In the genomic region with DNA sequence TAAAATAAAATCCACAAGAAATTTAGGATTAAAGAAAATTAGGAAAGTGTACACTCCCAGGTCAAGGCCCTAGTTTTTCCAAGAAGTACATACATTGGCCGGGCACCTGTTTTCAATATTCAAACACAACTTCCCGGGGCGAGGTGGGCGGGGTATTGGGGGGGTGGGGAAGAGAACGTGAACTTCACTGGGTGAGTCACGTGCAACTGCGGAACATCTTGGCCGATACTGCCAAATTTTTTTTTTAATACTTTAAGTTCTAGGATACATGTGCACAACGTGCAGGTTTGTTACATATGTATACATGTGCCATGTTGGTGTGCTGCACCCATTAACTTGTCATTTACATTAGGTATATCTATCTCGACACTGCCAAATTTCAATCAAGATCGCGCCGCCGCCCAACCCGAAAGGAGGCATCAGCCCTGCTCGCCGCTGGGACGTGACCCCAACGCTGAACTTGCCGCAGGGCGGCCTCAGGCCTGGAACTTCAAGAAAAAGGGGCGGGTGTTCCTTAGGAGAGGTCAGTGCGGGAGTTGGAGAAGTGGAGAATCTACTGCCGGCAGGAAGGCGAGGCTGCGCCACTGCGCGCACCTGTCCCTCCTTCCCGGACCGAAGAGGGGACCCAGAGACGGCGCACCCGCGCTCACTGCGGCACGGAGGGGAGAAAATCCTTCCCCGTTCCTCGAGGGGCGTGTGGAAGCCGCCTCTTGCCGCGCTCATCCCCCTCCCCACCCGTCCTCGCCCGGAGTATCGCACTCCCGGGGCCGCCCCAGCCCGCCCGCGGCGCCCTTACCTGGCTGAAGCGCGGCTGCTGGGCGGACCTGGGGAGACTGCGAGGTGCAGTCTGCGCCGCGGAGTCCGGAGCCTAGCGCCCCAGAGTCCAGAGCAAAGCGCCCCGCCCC, we compare ENCODE assay signal across 8 cellular contexts. TPM values are rescaled to one million over a fixed set of nuclear protein-coding genes. Genes with fewer than 3 reads are reported as not detected.
DNase-seq lines count a peak whose midpoint lies in the region; ATAC-seq and TF ChIP-seq lines count a peak whose summit lies in the region.

TSS of gene TEC (minus strand) at position 883 of the 905 bp plus-strand sequence. CDS start 41,224 bp downstream, outside the sequence.

- H3K27ac ChIP-seq in cardiac muscle cell: peak within 1 kb of the TSS; percentile 68

- no peaks in the 10 kb centered on the region for H3K36me3 Mint-ChIP-seq in progenitor cell of endocrine pancreas (ENCODE audit: insufficient read depth)

- DNase-seq in AG08396 (ENCODE audit: low spot score): peak; percentile 54
- peak; percentile 51 to 57 for DNase-seq in NOMO-1 (lab: John Stamatoyannopoulos, UW; ENCODE audit: unreplicated experiment in 2 of 2)
- DNase-seq in activated T-helper 9 cell treated with anti-CD3 and anti-CD28 coated beads, Interleukin-2, amount 50 U/mL, for 16 hours (ENCODE audit: low read depth): peak; percentile 6
- peak in 1 of 2 donors; percentile 60 for DNase-seq in cardiac muscle cell (ENCODE audit: low read depth in 1 of 2, low spot score in 1 of 2)
- DNase-seq in progenitor cell of endocrine pancreas (ENCODE audit: low spot score, unreplicated experiment): peak; percentile 49
- DNase-seq in GOT3 (lab: John Stamatoyannopoulos, UW): no peak

- H3K4me3 ChIP-seq in cardiac muscle cell: peak within 1 kb of the TSS; percentile 85

- peaks cover 2% of the 10 kb centered on the region for H3K4me1 ChIP-seq in cardiac muscle cell (ENCODE audit: low read depth)

- no peaks in the 10 kb centered on the region for H3K9me3 Mint-ChIP-seq in progenitor cell of endocrine pancreas (ENCODE audit: low read depth)

- H3K4me3 Mint-ChIP-seq in progenitor cell of endocrine pancreas (ENCODE audit: low read depth): peak within 1 kb of the TSS; percentile 94

- H3K36me3 ChIP-seq in cardiac muscle cell: no peaks in the 10 kb centered on the region

- H3K27me3 ChIP-seq in cardiac muscle cell: no peaks in the 10 kb centered on the region

- peak within 1 kb of the TSS; percentile 94 for H3K27ac Mint-ChIP-seq in progenitor cell of endocrine pancreas

- TF ChIP-seq CTCF in cardiac muscle cell (IDR thresholded peaks at IDR 0.05; ENCODE audit: low read depth, low read length) (no peak), progenitor cell of endocrine pancreas (IDR thresholded peaks at IDR 0.05; ENCODE audit: unreplicated experiment) (no peak)

- no peaks in the 10 kb centered on the region for H3K27me3 Mint-ChIP-seq in progenitor cell of endocrine pancreas

- peaks cover 7% of the 10 kb centered on the region for H3K4me1 Mint-ChIP-seq in progenitor cell of endocrine pancreas (ENCODE audit: low read depth)

- ATAC-seq in GM18520 (IDR thresholded peaks at IDR 0.05; ENCODE audit: unreplicated experiment) (peak; percentile 36), HG03039 (IDR thresholded peaks at IDR 0.05; ENCODE audit: unreplicated experiment) (peak; percentile 26)

- no peaks in the 10 kb centered on the region for H3K9me3 ChIP-seq in cardiac muscle cell (ENCODE audit: low read depth)

RNA-seq across cellular contexts. Expression of gene TEC, which starts in this region (rescaled TPM):
- 3.2 and 4.1 TPM in 2 replicates for total RNA-seq in cardiac muscle cell
- 4.0 and 4.7 TPM in 2 replicates for polyA plus RNA-seq in cardiac muscle cell
- total RNA-seq in progenitor cell of endocrine pancreas: 3.4 and 4.0 TPM in 2 replicates
